ENCODE assay signal across 8 cellular contexts in the genomic region with DNA sequence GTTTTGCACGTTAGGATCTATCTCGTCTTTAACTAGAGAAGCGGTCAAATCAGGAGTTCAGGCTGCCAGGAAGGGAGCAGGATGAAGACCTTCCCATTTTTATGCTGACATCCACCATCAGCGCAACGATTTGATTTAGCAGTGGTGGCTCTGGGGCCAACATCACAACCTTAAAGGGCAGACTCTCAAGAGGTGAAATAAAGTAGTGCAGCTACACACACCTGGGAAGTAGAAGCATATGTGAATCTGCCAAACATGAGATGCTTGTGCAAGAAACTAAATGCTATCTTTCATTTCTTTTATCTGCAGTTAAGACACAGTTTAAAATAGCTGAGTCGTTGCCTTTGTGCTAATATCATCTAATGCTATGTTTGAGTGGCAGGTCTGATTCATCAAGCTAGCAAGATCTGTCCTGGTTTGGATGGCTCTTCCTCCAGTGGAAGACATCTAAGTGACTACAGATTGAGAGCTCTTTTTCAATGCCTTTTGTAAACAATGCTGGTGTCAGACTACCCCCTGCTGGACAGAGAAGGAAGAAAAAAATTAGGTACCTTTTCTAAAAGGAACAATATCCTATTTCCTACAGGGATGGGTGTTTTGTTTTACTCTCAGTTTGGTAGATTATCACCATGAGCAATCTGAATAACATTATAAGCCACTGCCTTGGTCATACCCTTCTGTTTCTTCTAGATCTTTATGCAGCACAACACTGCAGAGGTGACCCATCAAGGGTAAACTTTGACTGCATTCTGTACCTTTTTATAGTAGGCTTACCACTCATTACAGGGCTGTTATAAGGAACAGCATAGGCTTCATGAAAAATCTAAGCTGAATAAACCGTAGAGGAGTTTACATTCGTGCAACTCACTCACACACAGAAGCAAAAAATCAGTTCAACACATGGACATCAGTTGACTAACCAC.
DNase-seq lines count a peak whose midpoint lies in the region; ATAC-seq, FAIRE-seq and TF ChIP-seq lines count a peak whose summit lies in the region.

No MANE protein-coding gene starts in this region.

- WGBS in small intestine, 3 donors, result 44 to 51% (median 49%) methylated on average over 8 of the region's 8 CpGs

- no peaks in the 10 kb centered on the region for H3K9me3 Mint-ChIP-seq in activated CD8-positive, alpha-beta T cell treated with anti-CD3 and anti-CD28 coated beads for 36 hours
- no peaks in the 10 kb centered on the region for H3K9me3 Mint-ChIP-seq in stimulated activated memory B cell treated with anti-CD40 and anti-IgM and Interleukin-4, amounts not matched to agents 10 μg/mL and 1 μg/mL and 100 μg/mL, for 72 hours

- intact Hi-C loops in activated CD8-positive, alpha-beta T cell treated with anti-CD3 and anti-CD28 coated beads for 36 hours (cut with micrococcal nuclease), result no loop called here
- intact Hi-C loops in left ventricle myocardium inferior (cut with micrococcal nuclease), result loop anchor here (10.0 kb wide), 1 partner anchor 1625 kb away; no protein-coding TSS in a partner anchor

- peaks cover 21% of the 10 kb centered on the region for H3K27me3 Mint-ChIP-seq in activated CD8-positive, alpha-beta T cell treated with anti-CD3 and anti-CD28 coated beads for 36 hours
- H3K27me3 Mint-ChIP-seq in stimulated activated memory B cell treated with anti-CD40 and anti-IgM and Interleukin-4, amounts not matched to agents 10 μg/mL and 1 μg/mL and 100 μg/mL, for 72 hours, result peaks cover 18% of the 10 kb centered on the region

- ATAC-seq in GM18868 (IDR thresholded peaks at IDR 0.05; ENCODE audit: unreplicated experiment), result peak; percentile 77
- peak; percentile 67 for ATAC-seq in HG03280 (IDR thresholded peaks at IDR 0.05; ENCODE audit: unreplicated experiment)
- ATAC-seq in activated CD8-positive, alpha-beta T cell treated with anti-CD3 and anti-CD28 coated beads for 36 hours, result peak; percentile 51
- ATAC-seq in stimulated activated memory B cell treated with anti-CD40 and anti-IgM and Interleukin-4, amounts not matched to agents 10 μg/mL and 1 μg/mL and 100 μg/mL, for 72 hours, result no peak

- peak; percentile 29 for DNase-seq in COLO668 (lab: John Stamatoyannopoulos, UW; ENCODE audit: unreplicated experiment)
- DNase-seq in NCI-H345 treated with DMSO at 0.1 percent for 48 hours (lab: John Stamatoyannopoulos, UW; ENCODE audit: unreplicated experiment), result peak; percentile 70
- DNase-seq in activated CD8-positive, alpha-beta T cell treated with anti-CD3 and anti-CD28 coated beads for 36 hours, result peak; percentile 30
- no peak for DNase-seq in left ventricle myocardium inferior
- DNase-seq in small intestine, result peak; percentile 42

- CTCF ChIA-PET in activated CD8-positive, alpha-beta T cell treated with anti-CD3 and anti-CD28 coated beads for 36 hours (lab: Charles Lee), result interaction anchor here (0.6 to 1.9 kb wide), 20 partner anchors 8 to 1625 kb away, joined by 3 to 7 read pairs (median 3); no protein-coding TSS in a partner anchor

- POLR2A ChIA-PET in activated CD8-positive, alpha-beta T cell treated with anti-CD3 and anti-CD28 coated beads for 36 hours (lab: Charles Lee), result no interaction called here

- H3K27ac ChIP-seq in left ventricle myocardium inferior (replicated peaks), result no peak overlapping the region
- no peak overlapping the region for H3K27ac ChIP-seq in small intestine (ENCODE audit: low read depth in 1 of 2, low read length in 1 of 2)

- H3K9me3 ChIP-seq in left ventricle myocardium inferior (replicated peaks) (no peaks in the 10 kb centered on the region), small intestine (ENCODE audit: control insufficient read depth, low read depth) (no peaks in the 10 kb centered on the region)

- H3K4me3 ChIP-seq in left ventricle myocardium inferior, result no peak overlapping the region
- no peak overlapping the region for H3K4me3 ChIP-seq in small intestine (ENCODE audit: low read depth in 1 of 2, low read length in 2 of 2)

- H3K27me3 ChIP-seq in left ventricle myocardium inferior (ENCODE audit: low read depth) (peaks cover 48% of the 10 kb centered on the region), small intestine (ENCODE audit: control insufficient read depth in 2 of 2, insufficient read depth in 2 of 2, low read length in 2 of 2) (peaks cover 2 to 3% of the 10 kb centered on the region in 2 donors)

- TF ChIP-seq CTCF in activated CD8-positive, alpha-beta T cell treated with anti-CD3 and anti-CD28 coated beads for 36 hours (IDR thresholded peaks at IDR 0.05), result peak; percentile 63
- peak; percentile 71 for TF ChIP-seq CTCF in left ventricle myocardium inferior (IDR thresholded peaks at IDR 0.05; ENCODE audit: borderline replicate concordance)

- no peaks in the 10 kb centered on the region for H3K4me1 ChIP-seq in left ventricle myocardium inferior
- no peaks in the 10 kb centered on the region for H3K4me1 ChIP-seq in small intestine (ENCODE audit: control insufficient read depth in 2 of 2, insufficient read depth in 1 of 2, low read depth in 1 of 2, low read length in 1 of 2)

- no peak overlapping the region for H3K4me3 Mint-ChIP-seq in activated CD8-positive, alpha-beta T cell treated with anti-CD3 and anti-CD28 coated beads for 36 hours
- H3K4me3 Mint-ChIP-seq in stimulated activated memory B cell treated with anti-CD40 and anti-IgM and Interleukin-4, amounts not matched to agents 10 μg/mL and 1 μg/mL and 100 μg/mL, for 72 hours, result no peak overlapping the region

- H3K36me3 ChIP-seq in left ventricle myocardium inferior (no peaks in the 10 kb centered on the region), small intestine (ENCODE audit: control insufficient read depth in 2 of 2, insufficient read depth in 2 of 2, low read length in 2 of 2) (no peaks in the 10 kb centered on the region)

- no peak for FAIRE-seq in small intestine (lab: Jason Lieb, UNC)

- no peak overlapping the region for H3K27ac Mint-ChIP-seq in activated CD8-positive, alpha-beta T cell treated with anti-CD3 and anti-CD28 coated beads for 36 hours
- H3K27ac Mint-ChIP-seq in stimulated activated memory B cell treated with anti-CD40 and anti-IgM and Interleukin-4, amounts not matched to agents 10 μg/mL and 1 μg/mL and 100 μg/mL, for 72 hours, result no peak overlapping the region

- H3K4me1 Mint-ChIP-seq in activated CD8-positive, alpha-beta T cell treated with anti-CD3 and anti-CD28 coated beads for 36 hours (ENCODE audit: low read depth), result no peaks in the 10 kb centered on the region
- H3K4me1 Mint-ChIP-seq in stimulated activated memory B cell treated with anti-CD40 and anti-IgM and Interleukin-4, amounts not matched to agents 10 μg/mL and 1 μg/mL and 100 μg/mL, for 72 hours, result no peaks in the 10 kb centered on the region

- H3K36me3 Mint-ChIP-seq in activated CD8-positive, alpha-beta T cell treated with anti-CD3 and anti-CD28 coated beads for 36 hours (ENCODE audit: low read depth), result no peaks in the 10 kb centered on the region
- no peaks in the 10 kb centered on the region for H3K36me3 Mint-ChIP-seq in stimulated activated memory B cell treated with anti-CD40 and anti-IgM and Interleukin-4, amounts not matched to agents 10 μg/mL and 1 μg/mL and 100 μg/mL, for 72 hours
